Comparison of ENCODE assay signal across 18 cellular contexts in the genomic region with DNA sequence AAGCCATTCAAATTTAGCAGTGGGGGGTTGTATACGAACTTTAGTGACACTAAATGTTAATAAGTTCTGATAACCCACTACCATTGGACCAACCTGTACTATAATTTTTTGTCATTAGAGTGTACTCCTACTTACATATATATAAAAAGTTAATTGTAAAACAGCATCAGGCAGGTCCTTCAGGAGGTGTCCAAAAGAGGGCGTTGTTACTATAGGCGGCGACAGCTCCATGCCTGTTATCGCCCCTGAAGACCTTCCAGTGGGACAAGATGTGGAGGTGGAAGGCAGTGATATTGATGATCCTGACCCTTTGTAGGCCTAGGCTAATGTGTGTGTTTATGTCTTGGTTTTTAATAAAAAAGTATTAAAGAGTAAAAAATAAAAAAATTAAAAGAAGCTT. TPM values are rescaled to one million over a fixed set of nuclear protein-coding genes. Genes with fewer than 3 reads are reported as not detected.
DNase-seq lines count a peak whose midpoint lies in the region; TF ChIP-seq lines count a peak whose summit lies in the region.
"Had no signal": no experiment of that assay in that cellular context is flagged by ENCODE, and none has a peak within 500 bp of the region (broad histone marks: within the 10 kb centered on the region; RNA-seq: fewer than 3 reads in every experiment).

No MANE protein-coding gene starts in this region.

- no peaks in the 10 kb centered on the region for H3K4me1 ChIP-seq in OCI-LY7 (ENCODE audit: insufficient read depth, low read length, poor library complexity, severe bottlenecking)
- no peaks in the 10 kb centered on the region for H3K4me1 ChIP-seq in left ventricle myocardium inferior
- H3K4me1 ChIP-seq: adrenal gland, parathyroid adenoma, spleen, transverse colon had no signal

- H3K36me3 ChIP-seq in OCI-LY7 (ENCODE audit: insufficient read depth, low read length) (no peaks in the 10 kb centered on the region; the same call in 1 of the 2 replicates), left ventricle myocardium inferior (peaks cover 21% of the 10 kb centered on the region)
- H3K36me3 ChIP-seq: adrenal gland had no signal

- no peaks in the 10 kb centered on the region for H3K27me3 ChIP-seq in left ventricle myocardium inferior (ENCODE audit: low read depth)
- H3K27me3 ChIP-seq: adrenal gland, spleen, transverse colon had no signal

- TF ChIP-seq CTCF in GM10266 (IDR thresholded peaks at IDR 0.05; ENCODE audit: control insufficient read depth, insufficient read depth, low read depth, missing control alignments) (peak; percentile 1), OCI-LY7 (conservative IDR thresholded peaks at IDR 0.05; ENCODE audit: low read length) (peak; percentile 68), left ventricle myocardium inferior (IDR thresholded peaks at IDR 0.05; ENCODE audit: borderline replicate concordance) (no peak)

- POLR2A ChIA-PET in OCI-LY7 (lab: Charles Lee), result interaction anchor here (0.6 kb wide), 3 partner anchors 228 to 1153 kb away, joined by 3 to 6 read pairs (median 4); no protein-coding TSS in a partner anchor

- H3K27ac ChIP-seq in OCI-LY7 (ENCODE audit: low read depth, low read length, poor library complexity, severe bottlenecking) (no peak overlapping the region), epithelial cell of prostate (peak overlapping the region; percentile 73), left ventricle myocardium inferior (replicated peaks) (no peak overlapping the region)
- H3K27ac ChIP-seq: adrenal gland, KMS-11, parathyroid adenoma, spleen, transverse colon had no signal

- no peak overlapping the region for H3K4me3 ChIP-seq in OCI-LY7 (ENCODE audit: low read depth, low read length, poor library complexity, severe bottlenecking)
- no peak overlapping the region for H3K4me3 ChIP-seq in left ventricle myocardium inferior
- H3K4me3 ChIP-seq: adrenal gland, spleen, transverse colon had no signal

- no peaks in the 10 kb centered on the region for H3K79me2 ChIP-seq in OCI-LY7 (ENCODE audit: insufficient read depth, low read depth, low read length)
- H3K79me2 ChIP-seq: parathyroid adenoma had no signal

- in situ Hi-C loops in ACHN (cut with HindIII; ENCODE audit: low pct_ligation_motif_present, low pct_unique_long_range_greater_than_20kb, low sequenced_read_pairs), result no loop called here

- no peaks in the 10 kb centered on the region for H4K20me1 ChIP-seq in OCI-LY7 (ENCODE audit: insufficient read depth, low read length)

- H3K4me2 ChIP-seq in OCI-LY7 (ENCODE audit: low read length), result no peak overlapping the region
- H3K4me2 ChIP-seq: KMS-11 had no signal

- no TSS peak for BruUV-seq in OCI-LY7 (replicated peaks; lab: Mats Ljungman, UMichigan)

- CTCF ChIA-PET in OCI-LY7 (lab: Charles Lee; ENCODE audit: unreplicated experiment), result no interaction called here

- intact Hi-C loops in OCI-LY7 (cut with micrococcal nuclease; ENCODE audit: unreplicated experiment), result loop anchor here (10.0 kb wide), 1 partner anchor 1166 kb away; no protein-coding TSS in a partner anchor
- intact Hi-C loops in left ventricle myocardium inferior (cut with micrococcal nuclease), result no loop called here

- H2AFZ ChIP-seq in OCI-LY7 (ENCODE audit: low read length), result no peak overlapping the region
- H2AFZ ChIP-seq: parathyroid adenoma had no signal

- H3K9me3 ChIP-seq in OCI-LY7 (ENCODE audit: low read length), result no peaks in the 10 kb centered on the region
- H3K9me3 ChIP-seq in left ventricle myocardium inferior (replicated peaks), result no peaks in the 10 kb centered on the region
- H3K9me3 ChIP-seq: adrenal gland, spleen, transverse colon had no signal

- no peaks in the 10 kb centered on the region for H3K9me2 ChIP-seq in OCI-LY7 (ENCODE audit: insufficient read depth, low read length)

- DNase-seq in ACHN, result peak; percentile 1
- no peak for DNase-seq in GM10266 (ENCODE audit: extremely low spot score)
- DNase-seq in OCI-LY7 (ENCODE audit: low spot score), result peak; percentile 23
- DNase-seq in epithelial cell of prostate (ENCODE audit: low read depth, low spot score), result no peak
- DNase-seq in NCI-H1417 treated with DMSO at 0.1 percent for 48 hours (lab: John Stamatoyannopoulos, UW), result no peak
- no peak for DNase-seq in amniotic stem cell (lab: John Stamatoyannopoulos, UW)
- no peak for DNase-seq in SW480 (ENCODE audit: low spot score)
- DNase-seq in left ventricle myocardium inferior, result no peak
- DNase-seq: adrenal gland; cerebellar nuclear complex; left ventricle myocardium superior; NCI-H146; spleen; stimulated activated naive B cell treated with anti-CD40 and anti-IgM and Interleukin-4, amounts not matched to agents 10 μg/mL and 1 μg/mL and 100 μg/mL, for 72 hours; SW 1271; transverse colon had no signal

RNA-seq across cellular contexts. Expression of gene SPRYD7, which starts 27.5 kb away (rescaled TPM):
- total RNA-seq in OCI-LY7 (2014; rRNA removed; shearing (Covaris generic)), result 5.0 and 6.8 TPM in 2 replicates
- total RNA-seq in OCI-LY7 (2022) (10.6 and 13.2 TPM in 2 replicates), left ventricle myocardium inferior (13.4 TPM)

Comparison
In these comparisons a context has a peak if more than half of its experiments do, and no peak if none do; other contexts are left out.
1. DNase-seq: peak in ACHN (single experiment) and OCI-LY7 (single experiment); none in GM10266 (single experiment), epithelial cell of prostate (single experiment), NCI-H1417 treated with DMSO at 0.1 percent for 48 hours (single experiment), amniotic stem cell (single experiment), SW480 (single experiment) and left ventricle myocardium inferior (single experiment).